ENCODE assay signal across 8 cellular contexts in the genomic region with DNA sequence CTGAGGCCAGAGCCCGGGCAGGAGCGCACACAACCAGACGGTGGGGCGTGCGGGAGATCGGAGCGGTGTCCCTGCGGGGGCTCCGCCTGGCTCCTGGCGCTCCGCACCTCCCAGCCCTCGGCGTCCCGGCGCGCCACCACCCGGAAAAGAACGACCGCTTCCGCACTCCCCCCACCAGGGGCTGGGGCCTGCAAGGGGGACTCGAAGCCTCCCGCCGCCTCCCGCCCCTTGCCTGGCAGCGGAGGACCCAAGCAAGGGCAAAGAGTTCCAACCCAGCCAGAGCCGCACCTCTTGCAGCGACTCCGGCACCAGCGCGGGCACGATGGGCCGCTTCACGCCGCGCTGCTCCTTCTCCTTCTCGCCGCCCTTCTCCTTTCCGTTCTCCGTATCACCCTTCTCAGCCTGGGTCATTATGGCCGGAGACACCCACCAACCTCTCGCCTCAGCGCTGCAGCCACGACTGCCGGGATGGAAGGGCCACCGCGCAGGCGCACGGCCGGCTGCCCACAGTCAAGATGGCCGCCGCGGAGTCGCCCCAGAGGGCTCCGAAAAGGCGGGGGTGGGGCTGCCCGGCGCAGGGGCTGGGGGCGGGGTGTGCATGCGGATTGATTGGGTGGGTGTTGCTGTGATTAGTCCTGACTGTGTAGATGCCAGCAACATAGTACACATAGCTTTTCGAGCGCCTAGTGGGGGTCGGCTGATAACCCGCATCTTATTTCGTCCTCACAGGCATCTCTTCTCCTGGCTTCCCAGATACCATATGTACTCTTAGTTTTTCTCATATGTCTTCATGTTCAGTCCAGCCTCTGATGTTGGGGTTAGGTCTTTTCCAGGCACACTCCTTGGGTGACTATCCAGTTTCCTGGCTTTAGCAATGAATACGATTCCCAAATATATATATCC. TPM values are rescaled to one million over a fixed set of nuclear protein-coding genes. Genes with fewer than 3 reads are reported as not detected.
DNase-seq lines count a peak whose midpoint lies in the region; ATAC-seq, FAIRE-seq and TF ChIP-seq lines count a peak whose summit lies in the region.

A gene with protein sequence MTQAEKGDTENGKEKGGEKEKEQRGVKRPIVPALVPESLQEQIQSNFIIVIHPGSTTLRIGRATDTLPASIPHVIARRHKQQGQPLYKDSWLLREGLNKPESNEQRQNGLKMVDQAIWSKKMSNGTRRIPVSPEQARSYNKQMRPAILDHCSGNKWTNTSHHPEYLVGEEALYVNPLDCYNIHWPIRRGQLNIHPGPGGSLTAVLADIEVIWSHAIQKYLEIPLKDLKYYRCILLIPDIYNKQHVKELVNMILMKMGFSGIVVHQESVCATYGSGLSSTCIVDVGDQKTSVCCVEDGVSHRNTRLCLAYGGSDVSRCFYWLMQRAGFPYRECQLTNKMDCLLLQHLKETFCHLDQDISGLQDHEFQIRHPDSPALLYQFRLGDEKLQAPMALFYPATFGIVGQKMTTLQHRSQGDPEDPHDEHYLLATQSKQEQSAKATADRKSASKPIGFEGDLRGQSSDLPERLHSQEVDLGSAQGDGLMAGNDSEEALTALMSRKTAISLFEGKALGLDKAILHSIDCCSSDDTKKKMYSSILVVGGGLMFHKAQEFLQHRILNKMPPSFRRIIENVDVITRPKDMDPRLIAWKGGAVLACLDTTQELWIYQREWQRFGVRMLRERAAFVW (minus strand): TSS at position 462 of the 903 bp plus-strand sequence. CDS start 51 bp downstream, at position 411.

- TF ChIP-seq EP300 in H1 (IDR thresholded peaks at IDR 0.05; ENCODE audit: borderline replicate concordance in 1 of 2, low read depth in 2 of 2, low read length in 2 of 2) = no peak

- FAIRE-seq in H1 (lab: Jason Lieb, UNC) = no peak

- no peaks in the 10 kb centered on the region; a peak in 1 of 4 replicates for H3K9me3 ChIP-seq in H1 (ENCODE audit: insufficient read depth in 2 of 2, low read depth in 1 of 2, low read length in 1 of 2)
- H3K9me3 ChIP-seq in mesenchymal stem cell (ENCODE audit: control insufficient read depth, low read length) = no peaks in the 10 kb centered on the region

- H3K18ac ChIP-seq in H1 (ENCODE audit: extremely low read depth, low read length) (peak within 1 kb of the TSS; percentile 95; the same call in 1 of the 2 replicates), mesenchymal stem cell (ENCODE audit: low read depth in 1 of 2, low read length in 2 of 2) (peak within 1 kb of the TSS; percentile 90 to 97)

- peak within 1 kb of the TSS; percentile 95; the same call in 1 of the 2 replicates for H4K8ac ChIP-seq in H1 (ENCODE audit: extremely low read depth, insufficient read depth, low read length)
- H4K8ac ChIP-seq in mesenchymal stem cell (ENCODE audit: low read length) = peak within 1 kb of the TSS; percentile 95

- H3K79me2 ChIP-seq in H1 (ENCODE audit: control insufficient read depth in 1 of 2, insufficient read depth in 2 of 2, low read length in 2 of 2) = peaks cover 0 to 12% of the 10 kb centered on the region in 2 experiments; a peak in 2 of 4 replicates

- H3K23ac ChIP-seq in H1 (ENCODE audit: insufficient read length) (no peak within 1 kb of the TSS), mesenchymal stem cell (ENCODE audit: low read length in 2 of 2) (peak within 1 kb of the TSS in 1 of 2 experiments; percentile 96)

- no peaks in the 10 kb centered on the region for H3K27me3 ChIP-seq in H1 (replicated peaks in 1 of 4; ENCODE audit: control insufficient read depth in 3 of 4, extremely low read depth in 1 of 4, insufficient read depth in 3 of 4, low read length in 3 of 4)
- no peaks in the 10 kb centered on the region for H3K27me3 ChIP-seq in mesenchymal stem cell (ENCODE audit: control insufficient read depth in 1 of 2, insufficient read depth in 1 of 2, low read length in 2 of 2)

- H2BK120ac ChIP-seq in H1 (replicated peaks; ENCODE audit: low read depth, low read length) (no peak within 1 kb of the TSS), mesenchymal stem cell (ENCODE audit: low read depth, low read length) (peak within 1 kb of the TSS; percentile 80)

- H3K4me2 ChIP-seq in H1 (ENCODE audit: insufficient read depth in 1 of 2, low read depth in 2 of 2, low read length in 2 of 2) (peak within 1 kb of the TSS; percentile 85 to 88), mesenchymal stem cell (ENCODE audit: low read length, poor library complexity, severe bottlenecking) (peak within 1 kb of the TSS; percentile 78)

- H3K14ac ChIP-seq in H1 (ENCODE audit: insufficient read length) (no peak within 1 kb of the TSS), mesenchymal stem cell (ENCODE audit: low read length in 2 of 2) (peak within 1 kb of the TSS in 1 of 2 experiments; percentile 77)

- H3K27ac ChIP-seq in H1 (ENCODE audit: low read depth, low read length) (peak within 1 kb of the TSS; percentile 80), mesenchymal stem cell (ENCODE audit: low read length, poor library complexity, severe bottlenecking) (peak within 1 kb of the TSS; percentile 84)

- peak; percentile 92 for ATAC-seq in GM19372 (IDR thresholded peaks at IDR 0.05; ENCODE audit: low read depth, unreplicated experiment)
- ATAC-seq in HG03521 (IDR thresholded peaks at IDR 0.05; ENCODE audit: unreplicated experiment) = peak; percentile 82

- TF ChIP-seq RAD21 in H1 (IDR thresholded peaks at IDR 0.05 in 1 of 2, conservative IDR thresholded peaks at IDR 0.05 in 1 of 2; ENCODE audit: low read depth in 2 of 2, low read length in 2 of 2) = no peak

- POLR2A ChIA-PET in H1 (lab: Charles Lee; ENCODE audit: partially characterized antibody) = interaction anchor here (0.7 to 2.0 kb wide), 5 partner anchors 9 to 39 kb away, joined by 3 to 7 read pairs (median 4); a partner anchor contains a TSS

- H3K9ac ChIP-seq in H1 (replicated peaks in 1 of 4; ENCODE audit: extremely low read depth in 1 of 4, low read depth in 3 of 4, low read length in 3 of 4) (peak within 1 kb of the TSS; percentile 59 to 96 (median 86)), mesenchymal stem cell (ENCODE audit: low read length) (peak within 1 kb of the TSS; percentile 97)

- 3% methylated on average over 39 of the region's 65 CpGs; no CpG with 5 or more reads in 1 of the 2 experiments for WGBS in H1 (ENCODE audit: extremely low coverage in 1 of 2, insufficient coverage in 1 of 2, insufficient read length in 1 of 2, insufficient replicate concordance in 2 of 2, low coverage in 1 of 2, low lambda C conversion rate in 2 of 2, missing lambda C conversion rate in 1 of 2), 2 experiments
- WGBS in mesenchymal stem cell = 3% methylated on average over 41 of the region's 65 CpGs

- H2AK5ac ChIP-seq in H1 (ENCODE audit: low read depth, low read length) (no peak within 1 kb of the TSS), mesenchymal stem cell (ENCODE audit: low read length, severe bottlenecking) (peak within 1 kb of the TSS; percentile 60)

- peak within 1 kb of the TSS; percentile 68 for H4K5ac ChIP-seq in H1 (ENCODE audit: insufficient read length, low read depth, low read length)

- H2BK20ac ChIP-seq in H1 (ENCODE audit: low read length) = no peak within 1 kb of the TSS

- H3K4ac ChIP-seq in H1 (replicated peaks; ENCODE audit: insufficient read length, low read depth, low read length) (no peak within 1 kb of the TSS), mesenchymal stem cell (ENCODE audit: low read depth in 1 of 2, low read length in 2 of 2) (peak within 1 kb of the TSS; percentile 39 to 69)

- peak within 1 kb of the TSS; percentile 92 for H2BK5ac ChIP-seq in H1 (ENCODE audit: low read depth, low read length)
- H2BK5ac ChIP-seq in mesenchymal stem cell (ENCODE audit: low read depth, low read length, poor library complexity, severe bottlenecking) = peak within 1 kb of the TSS; percentile 3

- peaks cover 2% of the 10 kb centered on the region; the same call in 1 of the 2 replicates for H3K23me2 ChIP-seq in H1 (ENCODE audit: low read depth, low read length)

- peak within 1 kb of the TSS; percentile 11 for H4K91ac ChIP-seq in H1 (replicated peaks; ENCODE audit: insufficient read length, low read length)
- peak within 1 kb of the TSS; percentile 85 for H4K91ac ChIP-seq in mesenchymal stem cell (ENCODE audit: low read length)

- H2BK15ac ChIP-seq in H1 (ENCODE audit: low read length) = no peak within 1 kb of the TSS
- H2BK15ac ChIP-seq in mesenchymal stem cell (ENCODE audit: low read depth, poor library complexity, severe bottlenecking) = peak within 1 kb of the TSS; percentile 2

- H3K36me3 ChIP-seq in H1 (ENCODE audit: control insufficient read depth in 2 of 4, insufficient read depth in 4 of 4, low read length in 3 of 4) (peaks cover 10 to 48% (median 27%) of the 10 kb centered on the region in 4 experiments; a peak in 7 of 8 replicates), mesenchymal stem cell (ENCODE audit: control insufficient read depth in 1 of 2, insufficient read depth in 2 of 2, low read depth in 1 of 2, low read length in 2 of 2) (peaks cover 10 to 67% of the 10 kb centered on the region in 2 experiments)

- H3K56ac ChIP-seq in H1 (replicated peaks; ENCODE audit: insufficient read length, low read depth, low read length) = peak within 1 kb of the TSS; percentile 85

- no peak for TF ChIP-seq CTCF in H1 (IDR thresholded peaks at IDR 0.05; ENCODE audit: control extremely low read depth in 1 of 3, insufficient read depth in 1 of 3, low read depth in 1 of 3, low read length in 3 of 3)

- peak within 1 kb of the TSS; percentile 73 to 94 (median 90) for H3K4me3 ChIP-seq in H1 (ENCODE audit: extremely low read depth in 1 of 4, insufficient read depth in 2 of 4, low read depth in 3 of 4, low read length in 4 of 4)
- H3K4me3 ChIP-seq in mesenchymal stem cell (ENCODE audit: insufficient read depth in 1 of 2, low read depth in 1 of 2, low read length in 2 of 2) = peak within 1 kb of the TSS; percentile 74 to 95

- H2BK12ac ChIP-seq in H1 (ENCODE audit: low read depth, low read length) (peak within 1 kb of the TSS; percentile 52; the same call in 1 of the 2 replicates), mesenchymal stem cell (ENCODE audit: low read length in 2 of 2) (peak within 1 kb of the TSS in 1 of 2 experiments; percentile 29)

- no peaks in the 10 kb centered on the region for H4K20me1 ChIP-seq in H1 (replicated peaks in 1 of 2; ENCODE audit: control insufficient read depth in 1 of 2, insufficient read depth in 2 of 2, low read length in 2 of 2)

- H2AFZ ChIP-seq in H1 (ENCODE audit: low read length) (peak within 1 kb of the TSS; percentile 37; the same call in 1 of the 2 replicates), mesenchymal stem cell (ENCODE audit: low read depth, low read length) (peak within 1 kb of the TSS; percentile 49)

- no peaks in the 10 kb centered on the region; the same call in 1 of the 2 replicates for H3K79me1 ChIP-seq in H1 (ENCODE audit: low read depth, low read length)
- H3K79me1 ChIP-seq in mesenchymal stem cell (replicated peaks; ENCODE audit: low read length, poor library complexity, severe bottlenecking) = peaks cover 12% of the 10 kb centered on the region

- TF ChIP-seq POLR2A in H1 (IDR thresholded peaks at IDR 0.05; ENCODE audit: control extremely low read depth in 1 of 2, low read depth in 2 of 2, low read length in 2 of 2) = peak; percentile 88 to 91

- CTCF ChIA-PET in H1 (lab: Charles Lee; ENCODE audit: partially characterized antibody) = interaction anchor here (0.7 to 1.6 kb wide), 4 partner anchors 8 to 116 kb away, joined by 3 to 5 read pairs (median 4); no protein-coding TSS in a partner anchor

- DNase-seq in CD1c-positive myeloid dendritic cell (ENCODE audit: extremely low spot score) = peak; percentile 92
- peak; percentile 83 for DNase-seq in NOMO-1 treated with DMSO at 0.1 percent for 48 hours (lab: John Stamatoyannopoulos, UW; ENCODE audit: unreplicated experiment)
- peak; percentile 75 to 80 for DNase-seq in activated CD8-positive, alpha-beta memory T cell treated with anti-CD3 and anti-CD28 coated beads for 4 hours (ENCODE audit: low read depth in 2 of 2)
- DNase-seq in H1 (ENCODE audit: low read depth in 1 of 2, low spot score in 2 of 2) = peak; percentile 72 to 94
- peak; percentile 90 for DNase-seq in mesenchymal stem cell
- DNase-seq in stimulated activated CD8-positive, alpha-beta memory T cell treated with anti-CD3 and anti-CD28 coated beads, Interleukin-12 subunit alpha, Interleukin-12 subunit beta, amount 100 ng/mL, for 24 hours (ENCODE audit: extremely low read depth) = peak; percentile 58

- H3K4me1 ChIP-seq in H1 (replicated peaks in 1 of 4; ENCODE audit: control insufficient read depth in 3 of 4, insufficient read depth in 4 of 4, low read length in 3 of 4) (peaks cover 3 to 7% (median 4%) of the 10 kb centered on the region in 4 experiments; a peak in 5 of 7 replicates), mesenchymal stem cell (ENCODE audit: control insufficient read depth, insufficient read depth, low read depth, low read length) (peaks cover 6% of the 10 kb centered on the region)

RNA-seq across cellular contexts. Expression of the gene that starts here (rescaled TPM):
- total RNA-seq in H1 (2021; fragmentation: NEBNext Ultra II Directional; extraction: Animal tissue kit (Norgen Biotek cat#: 25700)) = 25.4 and 26.9 TPM in 2 replicates
- polyA plus RNA-seq in H1 (2011; rRNA removed) = 5.9 and 8.3 TPM in 2 replicates
- 11.9 TPM for polyA plus RNA-seq in H1 (2011; cell fraction: cytosol; rRNA removed)
- polyA plus RNA-seq in H1 (2011; cell fraction: nucleus; rRNA removed) = 13.1 TPM
- polyA plus RNA-seq in H1 (2012, experiment 1 of 2) = 16.9 to 21.6 TPM (median 18.6 TPM) in 4 replicates
- polyA plus RNA-seq in H1 (2012, experiment 2 of 2) = 3.1 TPM
- polyA plus RNA-seq in H1 (2013, experiment 1 of 2) = 10.5 TPM
- polyA plus RNA-seq in H1 (2013, experiment 2 of 2) = 10.4 TPM
- polyA minus RNA-seq in H1 (2011; rRNA and poly(A)+ RNA removed) = 22.6 and 26.5 TPM in 2 replicates
- 18.3 TPM for polyA minus RNA-seq in H1 (2011; cell fraction: cytosol; rRNA and poly(A)+ RNA removed)
- 19.4 TPM for polyA minus RNA-seq in H1 (2011; cell fraction: nucleus; rRNA and poly(A)+ RNA removed)
- 18.4 TPM for polyA plus RNA-seq in mesenchymal stem cell (2013, experiment 1 of 2)
- polyA plus RNA-seq in mesenchymal stem cell (2013, experiment 2 of 2) = 19.2 TPM

Comparison
In these comparisons a context has a peak if more than half of its experiments do, and no peak if none do; other contexts are left out.
1. Peak in every context shown above with its lines: DNase-seq, ATAC-seq, H3K4me3 ChIP-seq and H3K27ac ChIP-seq.